18 cellular contexts compared by ENCODE assay signal in the genomic region with DNA sequence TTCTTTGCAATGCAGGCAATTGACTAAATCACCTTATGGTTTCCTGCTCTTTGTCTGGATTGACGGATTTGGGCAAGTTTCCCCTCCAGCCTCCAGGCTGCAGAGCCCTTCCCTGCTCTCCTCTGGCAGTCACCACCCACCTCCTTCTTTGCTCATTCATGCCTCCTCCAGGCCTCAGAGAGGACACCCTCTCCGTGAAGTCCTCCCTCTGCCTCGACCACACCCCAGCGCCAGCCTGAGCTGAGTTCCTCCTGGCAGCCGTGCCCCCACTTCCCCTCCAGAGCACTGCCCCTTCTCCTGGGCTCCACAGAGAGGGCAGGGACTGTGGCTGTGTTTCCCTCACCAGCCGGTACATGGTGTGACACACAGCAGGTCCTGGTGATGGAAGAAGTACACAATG. TPM values are rescaled to one million over a fixed set of nuclear protein-coding genes. Genes with fewer than 3 reads are reported as not detected.
DNase-seq lines count a peak whose midpoint lies in the region; ATAC-seq, FAIRE-seq and TF ChIP-seq lines count a peak whose summit lies in the region.
"Had no signal": no experiment of that assay in that cellular context is flagged by ENCODE, and none has a peak within 500 bp of the region (broad histone marks: within the 10 kb centered on the region; RNA-seq: fewer than 3 reads in every experiment).

No MANE protein-coding gene starts in this region.

- FAIRE-seq in bronchial epithelial cell (lab: Jason Lieb, UNC), result no peak
- FAIRE-seq: endometrium had no signal

- no peaks in the 10 kb centered on the region for H3K9me3 ChIP-seq in Karpas-422 (ENCODE audit: low read length)
- H3K9me3 ChIP-seq: prostate gland had no signal

- H3K9me2 ChIP-seq in Karpas-422 (replicated peaks; ENCODE audit: insufficient read depth, low read length), result no peaks in the 10 kb centered on the region

- no peaks in the 10 kb centered on the region for H4K20me1 ChIP-seq in Karpas-422 (ENCODE audit: insufficient read depth, low read depth, low read length)

- DNase-seq in CD1c-positive myeloid dendritic cell (ENCODE audit: extremely low spot score), result peak; percentile 3
- DNase-seq in NCI-H2029 (lab: John Stamatoyannopoulos, UW), result peak; percentile 23
- DNase-seq in bronchial epithelial cell (ENCODE audit: low read depth), result peak; percentile 18
- DNase-seq in neural crest cell (ENCODE audit: low read depth, low spot score), result no peak
- no peak for DNase-seq in Karpas-422
- no peak for DNase-seq in HCEC 1CT
- DNase-seq in OCI-M1 (lab: John Stamatoyannopoulos, UW), result no peak
- DNase-seq: activated CD4-positive, CD25-positive, alpha-beta regulatory T cell; CD4-positive, alpha-beta T cell; MV-4-11; naive B cell; NCI-H2171 treated with DMSO at 0.1 percent for 48 hours; stimulated activated CD4-positive, alpha-beta T cell treated with anti-CD3 and anti-CD28 coated beads, Interleukin-4, amount 100 ng/mL, for 24 hours had no signal

- H3K27me3 ChIP-seq in bronchial epithelial cell (ENCODE audit: control insufficient read depth, insufficient read depth, low read length) (no peaks in the 10 kb centered on the region), Karpas-422 (ENCODE audit: low read length) (no peaks in the 10 kb centered on the region)

- peaks cover 29% of the 10 kb centered on the region for H3K4me1 Mint-ChIP-seq in neural crest cell
- H3K4me1 Mint-ChIP-seq: naive B cell had no signal

- H3K4me2 ChIP-seq in Karpas-422 (ENCODE audit: low read depth, low read length, poor library complexity, severe bottlenecking), result no peak overlapping the region

- peaks cover 3% of the 10 kb centered on the region for H3K9me3 Mint-ChIP-seq in neural crest cell

- H3K4me3 ChIP-seq in bronchial epithelial cell (ENCODE audit: low read depth, low read length) (no peak overlapping the region), Karpas-422 (ENCODE audit: low read length) (no peak overlapping the region)
- H3K4me3 ChIP-seq: prostate gland, skin epidermis had no signal

- TF ChIP-seq CTCF in bronchial epithelial cell (IDR thresholded peaks at IDR 0.05; ENCODE audit: insufficient read depth, low read length, severe bottlenecking) (no peak), neural crest cell (conservative IDR thresholded peaks at IDR 0.05) (no peak)

- H2AFZ ChIP-seq in Karpas-422 (ENCODE audit: low read length), result no peak overlapping the region

- H3K27me3 Mint-ChIP-seq in neural crest cell (ENCODE audit: low read depth), result no peaks in the 10 kb centered on the region
- H3K27me3 Mint-ChIP-seq: CD4-positive, alpha-beta T cell had no signal

- ATAC-seq in GM21528 (IDR thresholded peaks at IDR 0.05; ENCODE audit: low FRiP score, unreplicated experiment), result no peak
- ATAC-seq: activated naive CD4-positive, alpha-beta T cell treated with anti-CD3 and anti-CD28 coated beads, Interleukin-2, amount 50 U/mL, for 72 hours had no signal

- no peak overlapping the region for H3K27ac ChIP-seq in Karpas-422 (ENCODE audit: low read length)
- H3K27ac ChIP-seq: prostate gland, skin epidermis had no signal

- no peaks in the 10 kb centered on the region for H3K36me3 ChIP-seq in bronchial epithelial cell (ENCODE audit: control insufficient read depth, insufficient read depth, low read length)
- H3K36me3 ChIP-seq in Karpas-422 (ENCODE audit: insufficient read depth, low read length), result no peaks in the 10 kb centered on the region
- H3K36me3 ChIP-seq: prostate gland had no signal

- no peaks in the 10 kb centered on the region for H3K4me1 ChIP-seq in Karpas-422 (ENCODE audit: low read length)
- H3K4me1 ChIP-seq: prostate gland had no signal

- no peak overlapping the region for H3K9ac ChIP-seq in Karpas-422 (ENCODE audit: low read length)

- no peaks in the 10 kb centered on the region for H3K79me2 ChIP-seq in Karpas-422 (ENCODE audit: low read length)

- no peaks in the 10 kb centered on the region for H3K36me3 Mint-ChIP-seq in neural crest cell (ENCODE audit: low read depth)

- no peak overlapping the region for H3K4me3 Mint-ChIP-seq in neural crest cell
- H3K4me3 Mint-ChIP-seq: CD4-positive, alpha-beta T cell; naive B cell had no signal

- peak overlapping the region; percentile 43 for H3K27ac Mint-ChIP-seq in neural crest cell (ENCODE audit: unreplicated experiment)
- H3K27ac Mint-ChIP-seq: CD4-positive, alpha-beta T cell; naive B cell had no signal

RNA-seq across cellular contexts. Expression of gene DCTD, which starts 53.7 kb away (rescaled TPM):
- total RNA-seq in bronchial epithelial cell (102 and 105 TPM in 2 replicates), neural crest cell (120 and 122 TPM in 2 replicates)
- 10.9 and 12.1 TPM in 2 replicates for total RNA-seq in Karpas-422 (2014; rRNA removed; shearing (Covaris generic); ENCODE audit: low replicate concordance)

Comparison
In these comparisons a context has a peak if more than half of its experiments do, and no peak if none do; other contexts are left out.
1. DNase-seq: peak in CD1c-positive myeloid dendritic cell (single experiment), NCI-H2029 (single experiment) and bronchial epithelial cell (single experiment); none in neural crest cell (single experiment), Karpas-422 (single experiment), HCEC 1CT (single experiment) and OCI-M1 (single experiment).